Comparison of ENCODE assay signal across 20 cellular contexts in genomic region chr20:58069796-58070663, GRCh38.
DNase-seq lines count a peak whose midpoint lies in the region; ATAC-seq and TF ChIP-seq lines count a peak whose summit lies in the region.
"Had no signal": no experiment of that assay in that cellular context is flagged by ENCODE, and none has a peak within 500 bp of the region (broad histone marks: within the 10 kb centered on the region; RNA-seq: fewer than 3 reads in every experiment).

No MANE protein-coding gene starts in this region.

- no peak overlapping the region for H3K27ac ChIP-seq in foreskin keratinocyte
- H3K27ac ChIP-seq: 22Rv1, C4-2B, GM23248 had no signal

- no peaks in the 10 kb centered on the region for H3K27me3 Mint-ChIP-seq in activated CD8-positive, alpha-beta T cell treated with anti-CD3 and anti-CD28 coated beads, Interleukin-2, amount 10 ng/mL, durations not matched to agents 7 days and 5 days (ENCODE audit: low read depth)
- H3K27me3 Mint-ChIP-seq in activated CD8-positive, alpha-beta T cell treated with anti-CD3 and anti-CD28 coated beads for 36 hours: peaks cover 11% of the 10 kb centered on the region
- peaks cover 13% of the 10 kb centered on the region for H3K27me3 Mint-ChIP-seq in endothelial cell (ENCODE audit: unreplicated experiment)
- H3K27me3 Mint-ChIP-seq in osteocyte (ENCODE audit: unreplicated experiment): peaks cover 60% of the 10 kb centered on the region
- peaks cover 12 to 57% (median 37%) of the 10 kb centered on the region in 5 donors for H3K27me3 Mint-ChIP-seq in naive thymus-derived CD8-positive, alpha-beta T cell

- peaks cover 7% of the 10 kb centered on the region for H3K4me1 ChIP-seq in foreskin keratinocyte

- no peak overlapping the region for H3K4me3 Mint-ChIP-seq in activated CD8-positive, alpha-beta T cell treated with anti-CD3 and anti-CD28 coated beads, Interleukin-2, amount 10 ng/mL, durations not matched to agents 7 days and 5 days
- H3K4me3 Mint-ChIP-seq in activated CD8-positive, alpha-beta T cell treated with anti-CD3 and anti-CD28 coated beads for 36 hours: no peak overlapping the region
- H3K4me3 Mint-ChIP-seq in endothelial cell (ENCODE audit: unreplicated experiment) (peak overlapping the region; percentile 1), osteocyte (ENCODE audit: unreplicated experiment) (no peak overlapping the region)
- H3K4me3 Mint-ChIP-seq in naive thymus-derived CD8-positive, alpha-beta T cell: no peak overlapping the region

- peaks cover 67% of the 10 kb centered on the region for H3K27me3 ChIP-seq in foreskin keratinocyte
- H3K27me3 ChIP-seq: SJCRH30 had no signal

- H3K36me3 Mint-ChIP-seq in activated CD8-positive, alpha-beta T cell treated with anti-CD3 and anti-CD28 coated beads, Interleukin-2, amount 10 ng/mL, durations not matched to agents 7 days and 5 days (ENCODE audit: low read depth): no peaks in the 10 kb centered on the region
- no peaks in the 10 kb centered on the region for H3K36me3 Mint-ChIP-seq in activated CD8-positive, alpha-beta T cell treated with anti-CD3 and anti-CD28 coated beads for 36 hours (ENCODE audit: low read depth)
- H3K36me3 Mint-ChIP-seq in endothelial cell (ENCODE audit: low read depth, unreplicated experiment): peaks cover 7% of the 10 kb centered on the region
- H3K36me3 Mint-ChIP-seq in osteocyte (ENCODE audit: unreplicated experiment): no peaks in the 10 kb centered on the region
- H3K36me3 Mint-ChIP-seq in naive thymus-derived CD8-positive, alpha-beta T cell: no peaks in the 10 kb centered on the region

- peak; percentile 10 for DNase-seq in activated CD8-positive, alpha-beta T cell treated with anti-CD3 and anti-CD28 coated beads, Interleukin-2, amount 10 ng/mL, durations not matched to agents 7 days and 5 days
- no peak for DNase-seq in activated CD8-positive, alpha-beta T cell treated with anti-CD3 and anti-CD28 coated beads for 36 hours
- DNase-seq in endothelial cell (ENCODE audit: low spot score): no peak
- DNase-seq in osteocyte (ENCODE audit: extremely low spot score, unreplicated experiment): peak; percentile 73
- DNase-seq in foreskin keratinocyte: no peak
- DNase-seq in GF-D8 (lab: John Stamatoyannopoulos, UW): no peak
- no peak for DNase-seq in COR-L47 (lab: John Stamatoyannopoulos, UW)
- DNase-seq in naive thymus-derived CD8-positive, alpha-beta T cell: no peak
- DNase-seq: AML-193, DMS79 treated with DMSO at 0.1 percent for 48 hours, GM23248, HCEC 1CT, MM.1S, NCI-H1092, NCI-H1436 treated with DMSO at 0.1 percent for 48 hours, NCI-H2029, NCI-H526, SJCRH30 had no signal

- H3K4me1 Mint-ChIP-seq in activated CD8-positive, alpha-beta T cell treated with anti-CD3 and anti-CD28 coated beads, Interleukin-2, amount 10 ng/mL, durations not matched to agents 7 days and 5 days (ENCODE audit: low read depth): peaks cover 6% of the 10 kb centered on the region
- no peaks in the 10 kb centered on the region for H3K4me1 Mint-ChIP-seq in activated CD8-positive, alpha-beta T cell treated with anti-CD3 and anti-CD28 coated beads for 36 hours (ENCODE audit: low read depth)
- H3K4me1 Mint-ChIP-seq in endothelial cell (ENCODE audit: unreplicated experiment): peaks cover 27% of the 10 kb centered on the region
- peaks cover 8% of the 10 kb centered on the region for H3K4me1 Mint-ChIP-seq in osteocyte (ENCODE audit: unreplicated experiment)
- peaks cover 5 to 8% (median 5%) of the 10 kb centered on the region in 4 donors for H3K4me1 Mint-ChIP-seq in naive thymus-derived CD8-positive, alpha-beta T cell

- CTCF ChIA-PET in activated CD8-positive, alpha-beta T cell treated with anti-CD3 and anti-CD28 coated beads, Interleukin-2, amount 10 ng/mL, durations not matched to agents 7 days and 5 days (lab: Charles Lee): no interaction called here
- CTCF ChIA-PET in activated CD8-positive, alpha-beta T cell treated with anti-CD3 and anti-CD28 coated beads for 36 hours (lab: Charles Lee): no interaction called here

- TF ChIP-seq CTCF in activated CD8-positive, alpha-beta T cell treated with anti-CD3 and anti-CD28 coated beads for 36 hours (IDR thresholded peaks at IDR 0.05): no peak
- no peak for TF ChIP-seq CTCF in endothelial cell (IDR thresholded peaks at IDR 0.05; ENCODE audit: unreplicated experiment)
- TF ChIP-seq CTCF in osteocyte (IDR thresholded peaks at IDR 0.05): no peak
- TF ChIP-seq CTCF in foreskin keratinocyte (conservative IDR thresholded peaks at IDR 0.05): no peak

- no peak for ATAC-seq in activated CD8-positive, alpha-beta T cell treated with anti-CD3 and anti-CD28 coated beads, Interleukin-2, amount 10 ng/mL, durations not matched to agents 7 days and 5 days
- ATAC-seq in activated CD8-positive, alpha-beta T cell treated with anti-CD3 and anti-CD28 coated beads for 36 hours: no peak
- no peak for ATAC-seq in foreskin keratinocyte
- no peak for ATAC-seq in naive thymus-derived CD8-positive, alpha-beta T cell

- POLR2A ChIA-PET in activated CD8-positive, alpha-beta T cell treated with anti-CD3 and anti-CD28 coated beads, Interleukin-2, amount 10 ng/mL, durations not matched to agents 7 days and 5 days (lab: Charles Lee): no interaction called here
- POLR2A ChIA-PET in activated CD8-positive, alpha-beta T cell treated with anti-CD3 and anti-CD28 coated beads for 36 hours (lab: Charles Lee): no interaction called here
- POLR2A ChIA-PET in naive thymus-derived CD8-positive, alpha-beta T cell (lab: Charles Lee): no interaction called here

- intact Hi-C loops in activated CD8-positive, alpha-beta T cell treated with anti-CD3 and anti-CD28 coated beads for 36 hours (cut with micrococcal nuclease): no loop called here

- H3K9me3 Mint-ChIP-seq in activated CD8-positive, alpha-beta T cell treated with anti-CD3 and anti-CD28 coated beads, Interleukin-2, amount 10 ng/mL, durations not matched to agents 7 days and 5 days (ENCODE audit: insufficient read depth): no peaks in the 10 kb centered on the region
- no peaks in the 10 kb centered on the region for H3K9me3 Mint-ChIP-seq in activated CD8-positive, alpha-beta T cell treated with anti-CD3 and anti-CD28 coated beads for 36 hours
- H3K9me3 Mint-ChIP-seq in endothelial cell (ENCODE audit: unreplicated experiment) (no peaks in the 10 kb centered on the region), osteocyte (ENCODE audit: unreplicated experiment) (no peaks in the 10 kb centered on the region)
- H3K9me3 Mint-ChIP-seq in naive thymus-derived CD8-positive, alpha-beta T cell: peaks cover 0 to 2% (median 0%) of the 10 kb centered on the region in 9 donors

- H3K27ac Mint-ChIP-seq in activated CD8-positive, alpha-beta T cell treated with anti-CD3 and anti-CD28 coated beads, Interleukin-2, amount 10 ng/mL, durations not matched to agents 7 days and 5 days: no peak overlapping the region
- H3K27ac Mint-ChIP-seq in activated CD8-positive, alpha-beta T cell treated with anti-CD3 and anti-CD28 coated beads for 36 hours: no peak overlapping the region
- H3K27ac Mint-ChIP-seq in endothelial cell (ENCODE audit: unreplicated experiment): no peak overlapping the region
- no peak overlapping the region for H3K27ac Mint-ChIP-seq in osteocyte (ENCODE audit: unreplicated experiment)
- no peak overlapping the region for H3K27ac Mint-ChIP-seq in naive thymus-derived CD8-positive, alpha-beta T cell

Comparison
In these comparisons a context has a peak if more than half of its experiments do, and no peak if none do; other contexts are left out.
1. DNase-seq: peak in activated CD8-positive, alpha-beta T cell treated with anti-CD3 and anti-CD28 coated beads, Interleukin-2, amount 10 ng/mL, durations not matched to agents 7 days and 5 days (single experiment) and osteocyte (single experiment); none in activated CD8-positive, alpha-beta T cell treated with anti-CD3 and anti-CD28 coated beads for 36 hours (single experiment), endothelial cell (single experiment), foreskin keratinocyte (0 of 2), GF-D8 (single experiment), COR-L47 (single experiment) and naive thymus-derived CD8-positive, alpha-beta T cell (0 of 10).